22 cellular contexts compared by ENCODE assay signal in genomic region chr12:122148657-122149056, GRCh38. TPM values are rescaled to one million over a fixed set of nuclear protein-coding genes. Genes with fewer than 3 reads are reported as not detected.
A peak's percentile ranks its signal among the peaks of the same experiment; 100 is the strongest.
DNase-seq lines count a peak whose midpoint lies in the region; TF ChIP-seq lines count a peak whose summit lies in the region.
"Had no signal": no experiment of that assay in that cellular context is flagged by ENCODE, and none has a peak within 500 bp of the region (broad histone marks: within the 10 kb centered on the region; RNA-seq: fewer than 3 reads in every experiment).

No MANE protein-coding gene starts in this region.

- no peaks in the 10 kb centered on the region for H3K9me3 ChIP-seq in osteoblast (ENCODE audit: low read depth, low read length)
- H3K9me3 ChIP-seq: ascending aorta, spleen had no signal

- peaks cover 4% of the 10 kb centered on the region for H3K36me3 ChIP-seq in osteoblast (ENCODE audit: insufficient read depth, low read length)

- no peak overlapping the region for H3K4me2 ChIP-seq in osteoblast (ENCODE audit: insufficient read depth, low read length)

- H4K20me1 ChIP-seq in osteoblast (ENCODE audit: insufficient read depth, low read length): no peaks in the 10 kb centered on the region

- peak overlapping the region; percentile 9 for H3K27ac Mint-ChIP-seq in activated naive CD4-positive, alpha-beta T cell treated with anti-CD3 and anti-CD28 coated beads, Interleukin-2, amount 50 U/mL, for 24 hours
- H3K27ac Mint-ChIP-seq: endodermal cell had no signal

- no peaks in the 10 kb centered on the region for H3K4me1 ChIP-seq in osteoblast (ENCODE audit: insufficient read depth, low read length)
- H3K4me1 ChIP-seq: ascending aorta had no signal

- peaks cover 4% of the 10 kb centered on the region for H3K27me3 ChIP-seq in osteoblast (ENCODE audit: insufficient read depth, low read length)
- H3K27me3 ChIP-seq: ascending aorta, spleen had no signal

- DNase-seq in activated naive CD4-positive, alpha-beta T cell treated with anti-CD3 and anti-CD28 coated beads, Interleukin-2, amount 50 U/mL, for 16 hours: no peak
- DNase-seq in LNCaP clone FGC (ENCODE audit: low read depth) (no peak), fibroblast of peridontal ligament (ENCODE audit: extremely low read depth) (peak; percentile 54), osteoblast (ENCODE audit: insufficient read length, low spot score, missing footprints) (peak; percentile 87), anterior cingulate cortex (lab: John Stamatoyannopoulos, UW) (no peak), NCI-H146 (lab: John Stamatoyannopoulos, UW) (no peak)
- DNase-seq in stimulated activated CD4-positive, alpha-beta T cell treated with anti-CD3 and anti-CD28 coated beads, Interleukin-4, amount 100 ng/mL, for 4 hours: no peak
- DNase-seq: activated T-cell treated with anti-CD3 and anti-CD28 coated beads for 4 hours, DMS79, endodermal cell, NCI-H2029, NCI-H446, spleen, substantia nigra had no signal

- no peak overlapping the region for H2AFZ ChIP-seq in osteoblast (ENCODE audit: low read length)

- no peaks in the 10 kb centered on the region for H3K27me3 Mint-ChIP-seq in activated naive CD4-positive, alpha-beta T cell treated with anti-CD3 and anti-CD28 coated beads, Interleukin-2, amount 50 U/mL, for 24 hours

- no peaks in the 10 kb centered on the region for H3K9me3 Mint-ChIP-seq in activated naive CD4-positive, alpha-beta T cell treated with anti-CD3 and anti-CD28 coated beads, Interleukin-2, amount 50 U/mL, for 24 hours

- H3K4me3 Mint-ChIP-seq in activated naive CD4-positive, alpha-beta T cell treated with anti-CD3 and anti-CD28 coated beads, Interleukin-2, amount 50 U/mL, for 24 hours: no peak overlapping the region
- H3K4me3 Mint-ChIP-seq: endodermal cell had no signal

- H3K79me2 ChIP-seq in osteoblast (ENCODE audit: insufficient read depth, low read length): no peaks in the 10 kb centered on the region

- no peak overlapping the region for H3K27ac ChIP-seq in osteoblast (ENCODE audit: low read depth, low read length)
- H3K27ac ChIP-seq: ascending aorta, HL-60, RWPE1, spleen had no signal

- H3K36me3 Mint-ChIP-seq in activated naive CD4-positive, alpha-beta T cell treated with anti-CD3 and anti-CD28 coated beads, Interleukin-2, amount 50 U/mL, for 24 hours: no peaks in the 10 kb centered on the region

- H3K4me3 ChIP-seq in LNCaP clone FGC (ENCODE audit: low read depth, low read length) (no peak overlapping the region), osteoblast (ENCODE audit: insufficient read depth, low read length) (no peak overlapping the region)
- H3K4me3 ChIP-seq: ascending aorta, spleen had no signal

- TF ChIP-seq CTCF in LNCaP clone FGC (IDR thresholded peaks at IDR 0.05; ENCODE audit: control insufficient read depth, extremely low read depth, insufficient read depth): 0 out of 2 replicates have a peak, but pooled peaks have one; percentile 0
- no peak for TF ChIP-seq CTCF in osteoblast (IDR thresholded peaks at IDR 0.05; ENCODE audit: extremely low read depth, low read depth, low read length)

- peaks cover 6% of the 10 kb centered on the region for H3K4me1 Mint-ChIP-seq in activated naive CD4-positive, alpha-beta T cell treated with anti-CD3 and anti-CD28 coated beads, Interleukin-2, amount 50 U/mL, for 24 hours

RNA-seq across cellular contexts. Expression of gene IL31, which starts 25.4 kb away (rescaled TPM):
- total RNA-seq in osteoblast: not detected in 2 replicates
- total RNA-seq: ascending aorta, endodermal cell, fibroblast of villous mesenchyme, mesenteric fat pad, pulmonary artery endothelial cell, spleen, urinary bladder had no signal

RNA-seq across cellular contexts. Expression of gene LRRC43, which starts 34.3 kb away (rescaled TPM):
- total RNA-seq in osteoblast: 1.8 and 2.9 TPM in 2 replicates
- total RNA-seq: ascending aorta, urinary bladder had no signal

RNA-seq across cellular contexts. Expression of gene B3GNT4, which starts 54.9 kb away (rescaled TPM):
- total RNA-seq in osteoblast: not detected in 2 replicates
- total RNA-seq: ascending aorta, mesenteric fat pad, spleen had no signal

Comparison
In these comparisons a context has a peak if more than half of its experiments do, and no peak if none do; other contexts are left out.
1. DNase-seq: peak in fibroblast of peridontal ligament (single experiment) and osteoblast (single experiment); none in activated naive CD4-positive, alpha-beta T cell treated with anti-CD3 and anti-CD28 coated beads, Interleukin-2, amount 50 U/mL, for 16 hours (single experiment), LNCaP clone FGC (single experiment), stimulated activated CD4-positive, alpha-beta T cell treated with anti-CD3 and anti-CD28 coated beads, Interleukin-4, amount 100 ng/mL, for 4 hours (0 of 2), anterior cingulate cortex (0 of 58) and NCI-H146 (single experiment).